In genomic region chr20:48626226-48626937, GRCh38 we compare ENCODE assay signal across 11 cellular contexts.
DNase-seq lines count a peak whose midpoint lies in the region; FAIRE-seq and TF ChIP-seq lines count a peak whose summit lies in the region.
"Had no signal": no experiment of that assay in that cellular context is flagged by ENCODE, and none has a peak within 500 bp of the region (broad histone marks: within the 10 kb centered on the region; RNA-seq: fewer than 3 reads in every experiment).

No MANE protein-coding gene starts in this region.

- H2AK5ac ChIP-seq in H9 (ENCODE audit: insufficient read length, low read length) = no peak overlapping the region

- no peak overlapping the region for H3K4me2 ChIP-seq in H9 (ENCODE audit: insufficient read depth, insufficient read length, low read length)

- no peaks in the 10 kb centered on the region for H3K23me2 ChIP-seq in H9 (ENCODE audit: insufficient read length, low read depth, low read length, poor library complexity, severe bottlenecking)

- H3K23ac ChIP-seq in H9 (ENCODE audit: insufficient read length, low read depth, low read length) = no peak overlapping the region

- H3K9me3 ChIP-seq in H9 (ENCODE audit: control insufficient read depth, low read depth, low read length) (no peaks in the 10 kb centered on the region), ovary (no peaks in the 10 kb centered on the region)

- no peaks in the 10 kb centered on the region for H3K79me1 ChIP-seq in H9 (ENCODE audit: insufficient read depth, low read depth, low read length, poor library complexity, severe bottlenecking)

- no peak overlapping the region for H3K56ac ChIP-seq in H9 (ENCODE audit: insufficient read length, low read depth, low read length)

- H3T11ph ChIP-seq in H9 (ENCODE audit: low read length) = no peak overlapping the region

- H2BK120ac ChIP-seq in H9 (ENCODE audit: low read depth, low read length, poor library complexity, severe bottlenecking) = no peak overlapping the region

- H3K27ac ChIP-seq in H9 (ENCODE audit: insufficient read length, low read depth, low read length) (no peak overlapping the region), ovary (no peak overlapping the region)

- no peak for TF ChIP-seq CTCF in H9 (conservative IDR thresholded peaks at IDR 0.05)
- no peak for TF ChIP-seq CTCF in choroid plexus epithelial cell (conservative IDR thresholded peaks at IDR 0.05; ENCODE audit: low read depth, low read length)
- TF ChIP-seq CTCF in ovary (IDR thresholded peaks at IDR 0.05) = no peak

- H3K36me3 ChIP-seq in ovary = no peaks in the 10 kb centered on the region

- intact Hi-C loops in ovary (cut with DNase I) = loop anchor here in 2 of 4 donors (10.0 kb wide), 1 partner anchor 432 kb away; no protein-coding TSS in a partner anchor

- TF ChIP-seq POLR2A in ovary (IDR thresholded peaks at IDR 0.05) = no peak
- TF ChIP-seq POLR2A in GM12891 (IDR thresholded peaks at IDR 0.05; ENCODE audit: low read depth, low read length) = no peak

- H3K14ac ChIP-seq in H9 (ENCODE audit: insufficient read depth, low read length) = no peak overlapping the region

- H3K4me3 Mint-ChIP-seq in H9 = no peak overlapping the region
- H3K4me3 Mint-ChIP-seq: HFFc6 had no signal

- no peak overlapping the region for H2AFZ ChIP-seq in H9 (ENCODE audit: low read length)

- no peak overlapping the region for H2BK20ac ChIP-seq in H9 (ENCODE audit: low read depth, low read length, poor library complexity, severe bottlenecking)

- FAIRE-seq in GM12891 (lab: Jason Lieb, UNC) = no peak
- FAIRE-seq: endometrium, islet of Langerhans had no signal

- H3K27ac Mint-ChIP-seq in H9 = peak overlapping the region in 2 of 3 experiments; percentile 14 to 46; a peak in 3 of 7 replicates
- H3K27ac Mint-ChIP-seq: HFFc6 had no signal

- no peak overlapping the region for H2BK12ac ChIP-seq in H9 (ENCODE audit: insufficient read length, low read depth, low read length)

- no peak overlapping the region for H4K5ac ChIP-seq in H9 (ENCODE audit: insufficient read length, low read depth, low read length)

- WGBS in H9 (ENCODE audit: extremely low coverage, insufficient read length, low lambda C conversion rate) = no CpG with 5 or more reads among the region's 24 CpGs
- WGBS in ovary, 3 donors = 65 to 75% (median 66%) methylated on average over 24 of the region's 24 CpGs

- H4K91ac ChIP-seq in H9 (ENCODE audit: insufficient read length, low read depth, low read length) = no peak overlapping the region

- H3K4me1 ChIP-seq in H9 (ENCODE audit: insufficient read depth, low read length) (no peaks in the 10 kb centered on the region), ovary (ENCODE audit: insufficient read depth) (peaks cover 4% of the 10 kb centered on the region)

- no peaks in the 10 kb centered on the region for H3K9me3 Mint-ChIP-seq in H9
- H3K9me3 Mint-ChIP-seq: HFFc6 had no signal

- no peak overlapping the region for H3K4ac ChIP-seq in H9 (ENCODE audit: low read depth, low read length)

- H3K4me1 Mint-ChIP-seq in H9 = peaks cover 5 to 13% of the 10 kb centered on the region in 2 experiments

- no peaks in the 10 kb centered on the region for H3K27me3 Mint-ChIP-seq in H9 (ENCODE audit: low read depth)

- H3K27me3 ChIP-seq in H9 (ENCODE audit: insufficient read depth, low read length) (no peaks in the 10 kb centered on the region), ovary (no peaks in the 10 kb centered on the region)

- H2BK15ac ChIP-seq in H9 (ENCODE audit: low read depth, low read length) = no peak overlapping the region

- DNase-seq in H9 (no peak), SIG-M5 (lab: John Stamatoyannopoulos, UW) (peak; percentile 58), choroid plexus epithelial cell (ENCODE audit: low read depth) (peak; percentile 17), ovary (peak in 4 of 5 donors; percentile 42 to 57 (median 51)), SK-N-DZ (ENCODE audit: low spot score) (no peak), GM12891 (ENCODE audit: insufficient read length, low spot score) (no peak), HuH-7.5 (ENCODE audit: low spot score) (no peak)
- DNase-seq: HFFc6, SW 1271 had no signal

- H3K9ac ChIP-seq in H9 (ENCODE audit: extremely low read depth, insufficient read length, low read length) = no peak overlapping the region

- H3K79me2 ChIP-seq in H9 (ENCODE audit: insufficient read depth, low read length) = no peaks in the 10 kb centered on the region

- H2BK5ac ChIP-seq in H9 (ENCODE audit: insufficient read length, low read length) = no peak overlapping the region

- H3K36me3 Mint-ChIP-seq in H9 (ENCODE audit: insufficient read depth in 1 of 3, low read depth in 3 of 3) = no peaks in the 10 kb centered on the region; a peak in 2 of 7 replicates

- H4K20me1 ChIP-seq in H9 (ENCODE audit: control insufficient read depth, insufficient read depth, insufficient read length) = peaks cover 3% of the 10 kb centered on the region

- no peak overlapping the region for H3K4me3 ChIP-seq in choroid plexus epithelial cell (ENCODE audit: low read depth, low read length)
- H3K4me3 ChIP-seq in ovary = no peak overlapping the region

- no peak overlapping the region for H4K8ac ChIP-seq in H9 (replicated peaks; ENCODE audit: insufficient read length, low read depth, low read length)

- TF ChIP-seq EP300 in ovary (IDR thresholded peaks at IDR 0.05) = no peak

- no peak overlapping the region for H3K18ac ChIP-seq in H9 (ENCODE audit: insufficient read length, low read depth, low read length)

TF ChIP-seq in GM12891, 5 proteins besides CTCF, POLR2A, EP300 and RAD21:
- TF ChIP-seq TAF1 (IDR thresholded peaks at IDR 0.05; ENCODE audit: low read depth, low read length) (no peak), PAX5 (IDR thresholded peaks at IDR 0.05; ENCODE audit: insufficient read depth, low read length, severe bottlenecking) (no peak), SPI1 (IDR thresholded peaks at IDR 0.05; ENCODE audit: low read depth, low read length) (no peak), POLR2AphosphoS5 (IDR thresholded peaks at IDR 0.05; ENCODE audit: low read depth, low read length) (no peak), POU2F2 (IDR thresholded peaks at IDR 0.05; ENCODE audit: low read depth, low read length) (no peak)

Comparison
In these comparisons a context has a peak if more than half of its experiments do, and no peak if none do; other contexts are left out.
1. DNase-seq: peak in SIG-M5 (single experiment), choroid plexus epithelial cell (single experiment) and ovary (4 of 5); none in H9 (single experiment), SK-N-DZ (single experiment), GM12891 (single experiment) and HuH-7.5 (single experiment).